19 cellular contexts compared by ENCODE assay signal in the genomic region with DNA sequence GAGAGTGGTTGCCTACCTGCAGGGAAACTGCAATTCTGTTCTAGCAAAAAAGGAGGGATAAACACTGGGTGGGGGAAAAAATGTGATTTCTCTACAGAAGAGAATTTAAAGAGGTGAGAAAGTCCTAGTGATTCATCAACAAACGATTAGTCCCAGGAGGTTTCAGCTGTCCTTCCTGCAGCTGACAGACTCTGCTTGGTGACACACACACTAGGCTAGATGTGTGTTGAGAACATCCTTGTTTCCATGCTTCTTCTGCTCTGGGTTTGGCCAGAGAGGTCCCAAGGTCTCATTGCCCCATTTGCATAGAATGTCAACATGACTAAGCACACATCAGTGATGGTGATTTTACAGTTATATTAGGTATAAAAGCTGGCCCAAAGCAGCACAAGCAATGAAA.
"Had no signal": no experiment of that assay in that cellular context is flagged by ENCODE, and none has a peak within 500 bp of the region (broad histone marks: within the 10 kb centered on the region; RNA-seq: fewer than 3 reads in every experiment).

No MANE protein-coding gene starts in this region.

- H3K4me1 Mint-ChIP-seq: activated naive CD4-positive, alpha-beta T cell treated with anti-CD3 and anti-CD28 coated beads, Interleukin-2, amount 50 U/mL, for 24 hours had no signal

- H3K4me1 ChIP-seq: left lung, prostate gland, right atrium auricular region, stomach had no signal

- H3K36me3 ChIP-seq: left lung, prostate gland, right atrium auricular region, stomach had no signal

- H3K9me3 Mint-ChIP-seq: activated naive CD4-positive, alpha-beta T cell treated with anti-CD3 and anti-CD28 coated beads, Interleukin-2, amount 50 U/mL, for 24 hours; effector memory CD8-positive, alpha-beta T cell; neural crest cell had no signal

- H3K4me3 Mint-ChIP-seq: activated naive CD4-positive, alpha-beta T cell treated with anti-CD3 and anti-CD28 coated beads, Interleukin-2, amount 50 U/mL, for 24 hours; effector memory CD8-positive, alpha-beta T cell; neural crest cell had no signal

- H3K27ac ChIP-seq: epithelial cell of prostate, left lung, prostate gland, right atrium auricular region, skin epidermis, stomach had no signal

- DNase-seq: activated CD4-positive, alpha-beta T cell treated with anti-CD3 and anti-CD28 coated beads, Interleukin-2, amount 50 U/mL, for 1 hour; activated CD4-positive, CD25-positive, alpha-beta regulatory T cell treated with anti-CD3 and anti-CD28 coated beads, Interleukin-2, amount 50 U/mL, for 72 hours; activated CD8-positive, alpha-beta memory T cell treated with anti-CD3 and anti-CD28 coated beads, Interleukin-2, amount 50 U/mL, for 48 hours; activated gamma-delta T cell; activated T-cell treated with anti-CD3 and anti-CD28 coated beads, Interleukin-2, amount 50 U/mL, for 48 hours; dermis blood vessel endothelial cell; effector memory CD8-positive, alpha-beta T cell; foreskin melanocyte; glutamatergic neuron; kidney; left lung; mammary epithelial cell; stomach had no signal

- H3K9me3 ChIP-seq: prostate gland had no signal

- H3K27me3 ChIP-seq: right atrium auricular region, stomach had no signal

- H3K27ac Mint-ChIP-seq: activated naive CD4-positive, alpha-beta T cell treated with anti-CD3 and anti-CD28 coated beads, Interleukin-2, amount 50 U/mL, for 24 hours; effector memory CD8-positive, alpha-beta T cell had no signal

- H3K36me3 Mint-ChIP-seq: activated naive CD4-positive, alpha-beta T cell treated with anti-CD3 and anti-CD28 coated beads, Interleukin-2, amount 50 U/mL, for 24 hours had no signal

- H3K4me3 ChIP-seq: left lung, prostate gland, right atrium auricular region, skin epidermis, stomach had no signal
